1 cellular context compared by ENCODE assay signal in genomic region chr11:57476223-57476882, GRCh38.
TF ChIP-seq lines count a peak whose summit lies in the region.

No MANE protein-coding gene starts in this region.

TF ChIP-seq in K562, 482 proteins besides CTCF, POLR2A, EP300 and RAD21:
- peak; percentile 88 for TF ChIP-seq ZBTB33 (CRISPR knock-in tag; IDR thresholded peaks at IDR 0.05)
- no peak for TF ChIP-seq HNRNPLL (IDR thresholded peaks at IDR 0.05; ENCODE audit: low read depth, low read length, poor library complexity, severe bottlenecking)
- TF ChIP-seq POLR2G (IDR thresholded peaks at IDR 0.05; ENCODE audit: low read depth, low read length): peak; percentile 66
